In the genomic region with DNA sequence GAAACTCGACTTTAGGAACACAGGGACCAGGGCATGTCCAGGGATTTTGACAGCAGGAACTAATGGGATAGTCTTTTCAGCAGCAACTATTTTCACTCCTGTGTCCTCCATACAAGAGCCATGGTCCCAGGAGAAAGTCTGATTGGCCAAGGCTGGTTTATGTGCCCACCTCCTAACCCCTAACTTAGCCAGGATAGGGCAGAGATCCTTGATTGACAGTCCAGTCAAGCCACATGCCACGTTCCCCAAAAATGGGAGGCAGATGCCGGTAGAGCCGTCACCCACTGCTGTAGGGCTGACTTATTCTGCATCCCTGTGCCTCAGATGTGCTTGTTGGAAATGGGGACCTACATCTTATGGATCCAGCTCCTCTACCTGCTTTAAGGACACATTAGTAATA, we compare ENCODE assay signal across 19 cellular contexts. TPM values are rescaled to one million over a fixed set of nuclear protein-coding genes. Genes with fewer than 3 reads are reported as not detected.
DNase-seq lines count a peak whose midpoint lies in the region; ATAC-seq and TF ChIP-seq lines count a peak whose summit lies in the region.
"Had no signal": no experiment of that assay in that cellular context is flagged by ENCODE, and none has a peak within 500 bp of the region (broad histone marks: within the 10 kb centered on the region; RNA-seq: fewer than 3 reads in every experiment).

No MANE protein-coding gene starts in this region.

- H3K27ac ChIP-seq in SK-N-SH (ENCODE audit: low read depth in 2 of 2, low read length in 1 of 2) (no peak overlapping the region), RWPE2 (ENCODE audit: poor library complexity, severe bottlenecking) (no peak overlapping the region), ascending aorta (no peak overlapping the region)

- H2AFZ ChIP-seq in SK-N-SH (ENCODE audit: low read depth): no peak overlapping the region

- no peak for TF ChIP-seq RAD21 in SK-N-SH (IDR thresholded peaks at IDR 0.05; ENCODE audit: low read length)

- no peak for TF ChIP-seq EP300 in SK-N-SH (IDR thresholded peaks at IDR 0.05; ENCODE audit: borderline replicate concordance in 1 of 2, low read depth in 1 of 2, low read length in 1 of 2)

- H3K27me3 ChIP-seq in SK-N-SH (ENCODE audit: insufficient read depth) (no peaks in the 10 kb centered on the region), RWPE2 (ENCODE audit: insufficient read depth, poor library complexity, severe bottlenecking) (no peaks in the 10 kb centered on the region), ascending aorta (no peaks in the 10 kb centered on the region)
- H3K27me3 ChIP-seq: BE2C had no signal

- no peaks in the 10 kb centered on the region for H4K20me1 ChIP-seq in SK-N-SH (ENCODE audit: insufficient read depth)

- H3K4me3 ChIP-seq in SK-N-SH (ENCODE audit: low read depth in 2 of 2, low read length in 1 of 2) (no peak overlapping the region), RWPE2 (ENCODE audit: severe bottlenecking) (no peak overlapping the region), ascending aorta (no peak overlapping the region)

- H3K9me2 ChIP-seq in SK-N-SH: no peaks in the 10 kb centered on the region

- no peak overlapping the region for H3K9ac ChIP-seq in SK-N-SH

- no peaks in the 10 kb centered on the region for H3K4me1 ChIP-seq in SK-N-SH (ENCODE audit: control insufficient read depth in 1 of 2, insufficient read depth in 2 of 2, low read depth in 1 of 2, low read length in 1 of 2)
- no peaks in the 10 kb centered on the region for H3K4me1 ChIP-seq in RWPE2 (ENCODE audit: insufficient read depth, poor library complexity, severe bottlenecking)
- H3K4me1 ChIP-seq in ascending aorta: no peaks in the 10 kb centered on the region
- H3K4me1 ChIP-seq: BE2C had no signal

- intact Hi-C loops in ascending aorta (cut with DNase I): no loop called here

- WGBS in SK-N-SH (ENCODE audit: low lambda C conversion rate): 7% methylated on average over 1 of the region's 4 CpGs

- no peak for DNase-seq in SK-N-SH
- DNase-seq in HEK293T (ENCODE audit: extremely low spot score): peak; percentile 18
- no peak for DNase-seq in RWPE2 (ENCODE audit: low spot score)
- peak; percentile 58 for DNase-seq in iPS-NIHi7 (ENCODE audit: extremely low spot score)
- no peak for DNase-seq in DMS153 treated with DMSO at 0.1 percent for 48 hours (lab: John Stamatoyannopoulos, UW; ENCODE audit: unreplicated experiment)
- no peak for DNase-seq in ascending aorta (ENCODE audit: low spot score in 2 of 2)
- no peak for DNase-seq in NCI-H2196 treated with DMSO at 0.1 percent for 48 hours (lab: John Stamatoyannopoulos, UW; ENCODE audit: unreplicated experiment)
- DNase-seq: BE2C; CD4-positive, alpha-beta memory T cell; HFFc6; IMR-90; Kasumi-1; MM.1S; NCI-H1105; NCI-H1694 treated with DMSO at 0.1 percent for 48 hours; NCI-H2107; NCI-H2227 treated with DMSO at 0.1 percent for 48 hours; NCI-H510A treated with DMSO at 0.1 percent for 48 hours had no signal

- H3K4me2 ChIP-seq in SK-N-SH: no peak overlapping the region

- TF ChIP-seq CTCF in SK-N-SH (IDR thresholded peaks at IDR 0.05) (no peak), RWPE2 (IDR thresholded peaks at IDR 0.05; ENCODE audit: poor library complexity, severe bottlenecking) (no peak), ascending aorta (IDR thresholded peaks at IDR 0.05) (no peak)

- CTCF ChIA-PET in SK-N-SH (lab: Yijun Ruan, JAX): no interaction called here
- CTCF ChIA-PET in HEK293T (lab: Yijun Ruan, JAX): interaction anchor here (0.7 kb wide), 1 partner anchor 33 kb away, joined by 3 read pairs; no protein-coding TSS in a partner anchor

- H3K36me3 ChIP-seq in SK-N-SH (replicated peaks in 1 of 2; ENCODE audit: control insufficient read depth in 1 of 2, insufficient read depth in 2 of 2, low read length in 1 of 2) (peaks cover 0 to 4% of the 10 kb centered on the region in 2 experiments), RWPE2 (ENCODE audit: low read depth) (no peaks in the 10 kb centered on the region), ascending aorta (peaks cover 18 to 28% of the 10 kb centered on the region in 2 donors)
- H3K36me3 ChIP-seq: BE2C had no signal

- ATAC-seq in SK-N-SH treated with all-trans-retinoic acid at 6 μM for 48 hours (no peak), RWPE2 (ENCODE audit: low read depth) (peak; percentile 47; the same call in 2 of the 3 replicates)

- POLR2A ChIA-PET in SK-N-SH (lab: Yijun Ruan, JAX) (no interaction called here), HEK293T (lab: Yijun Ruan, JAX) (no interaction called here)

- H3K9me3 ChIP-seq in SK-N-SH (no peaks in the 10 kb centered on the region), RWPE2 (ENCODE audit: severe bottlenecking) (no peaks in the 10 kb centered on the region), ascending aorta (no peaks in the 10 kb centered on the region)
- H3K9me3 ChIP-seq: BE2C had no signal

- no peaks in the 10 kb centered on the region for H3K79me2 ChIP-seq in SK-N-SH (ENCODE audit: insufficient read depth)

- H3F3A ChIP-seq in SK-N-SH (replicated peaks; ENCODE audit: insufficient read depth): no peaks in the 10 kb centered on the region

TF ChIP-seq in SK-N-SH, 30 proteins besides CTCF, POLR2A, EP300 and RAD21:
- TF ChIP-seq FOSL2 (IDR thresholded peaks at IDR 0.05; ENCODE audit: borderline replicate concordance, low read depth): no peak
- TF ChIP-seq, protein P1, sequence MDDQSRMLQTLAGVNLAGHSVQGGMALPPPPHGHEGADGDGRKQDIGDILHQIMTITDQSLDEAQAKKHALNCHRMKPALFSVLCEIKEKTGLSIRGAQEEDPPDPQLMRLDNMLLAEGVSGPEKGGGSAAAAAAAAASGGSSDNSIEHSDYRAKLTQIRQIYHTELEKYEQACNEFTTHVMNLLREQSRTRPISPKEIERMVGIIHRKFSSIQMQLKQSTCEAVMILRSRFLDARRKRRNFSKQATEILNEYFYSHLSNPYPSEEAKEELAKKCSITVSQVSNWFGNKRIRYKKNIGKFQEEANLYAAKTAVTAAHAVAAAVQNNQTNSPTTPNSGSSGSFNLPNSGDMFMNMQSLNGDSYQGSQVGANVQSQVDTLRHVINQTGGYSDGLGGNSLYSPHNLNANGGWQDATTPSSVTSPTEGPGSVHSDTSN (IDR thresholded peaks at IDR 0.05): peak; percentile 27; the same call in 1 of the 2 replicates

TF ChIP-seq in SK-N-SH treated with all-trans-retinoic acid at 6 μM for 48 hours, 23 proteins besides CTCF, POLR2A, EP300 and RAD21 (continues in another document):
- TF ChIP-seq OSR1 (CRISPR knock-in tag; IDR thresholded peaks at IDR 0.05) (no peak), RARB (CRISPR knock-in tag; IDR thresholded peaks at IDR 0.05) (no peak), ESRRG (CRISPR knock-in tag; IDR thresholded peaks at IDR 0.05) (no peak), TOX (CRISPR knock-in tag; IDR thresholded peaks at IDR 0.05; ENCODE audit: borderline replicate concordance) (no peak), PPARA (CRISPR knock-in tag; IDR thresholded peaks at IDR 0.05; ENCODE audit: borderline replicate concordance) (no peak), ZFP30 (CRISPR knock-in tag; IDR thresholded peaks at IDR 0.05) (no peak), BACH2 (CRISPR knock-in tag; IDR thresholded peaks at IDR 0.05; ENCODE audit: borderline replicate concordance) (no peak)
- TF ChIP-seq, protein P2, sequence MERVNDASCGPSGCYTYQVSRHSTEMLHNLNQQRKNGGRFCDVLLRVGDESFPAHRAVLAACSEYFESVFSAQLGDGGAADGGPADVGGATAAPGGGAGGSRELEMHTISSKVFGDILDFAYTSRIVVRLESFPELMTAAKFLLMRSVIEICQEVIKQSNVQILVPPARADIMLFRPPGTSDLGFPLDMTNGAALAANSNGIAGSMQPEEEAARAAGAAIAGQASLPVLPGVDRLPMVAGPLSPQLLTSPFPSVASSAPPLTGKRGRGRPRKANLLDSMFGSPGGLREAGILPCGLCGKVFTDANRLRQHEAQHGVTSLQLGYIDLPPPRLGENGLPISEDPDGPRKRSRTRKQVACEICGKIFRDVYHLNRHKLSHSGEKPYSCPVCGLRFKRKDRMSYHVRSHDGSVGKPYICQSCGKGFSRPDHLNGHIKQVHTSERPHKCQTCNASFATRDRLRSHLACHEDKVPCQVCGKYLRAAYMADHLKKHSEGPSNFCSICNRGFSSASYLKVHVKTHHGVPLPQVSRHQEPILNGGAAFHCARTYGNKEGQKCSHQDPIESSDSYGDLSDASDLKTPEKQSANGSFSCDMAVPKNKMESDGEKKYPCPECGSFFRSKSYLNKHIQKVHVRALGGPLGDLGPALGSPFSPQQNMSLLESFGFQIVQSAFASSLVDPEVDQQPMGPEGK (CRISPR knock-in tag; IDR thresholded peaks at IDR 0.05; ENCODE audit: borderline replicate concordance): no peak

TF ChIP-seq in HEK293T, 16 proteins besides CTCF, POLR2A, EP300 and RAD21:
- TF ChIP-seq, protein P3, sequence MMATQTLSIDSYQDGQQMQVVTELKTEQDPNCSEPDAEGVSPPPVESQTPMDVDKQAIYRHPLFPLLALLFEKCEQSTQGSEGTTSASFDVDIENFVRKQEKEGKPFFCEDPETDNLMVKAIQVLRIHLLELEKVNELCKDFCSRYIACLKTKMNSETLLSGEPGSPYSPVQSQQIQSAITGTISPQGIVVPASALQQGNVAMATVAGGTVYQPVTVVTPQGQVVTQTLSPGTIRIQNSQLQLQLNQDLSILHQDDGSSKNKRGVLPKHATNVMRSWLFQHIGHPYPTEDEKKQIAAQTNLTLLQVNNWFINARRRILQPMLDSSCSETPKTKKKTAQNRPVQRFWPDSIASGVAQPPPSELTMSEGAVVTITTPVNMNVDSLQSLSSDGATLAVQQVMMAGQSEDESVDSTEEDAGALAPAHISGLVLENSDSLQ (IDR thresholded peaks at IDR 0.05): peak; percentile 94
- no peak for TF ChIP-seq L3MBTL2 (conservative IDR thresholded peaks at IDR 0.05)
- TF ChIP-seq TARDBP (IDR thresholded peaks at IDR 0.05): no peak
- TF ChIP-seq ZNF384 (IDR thresholded peaks at IDR 0.05): no peak
- no peak for TF ChIP-seq LEF1 (IDR thresholded peaks at IDR 0.05; ENCODE audit: borderline replicate concordance)

RNA-seq across cellular contexts. Expression of a gene that starts 22.3 kb away (rescaled TPM):
- polyA plus RNA-seq in SK-N-SH (2012; rRNA removed): 12.6 and 14.1 TPM in 2 replicates
- 8.9 and 10.7 TPM in 2 replicates for polyA plus RNA-seq in SK-N-SH (2012; cell fraction: cytosol; rRNA removed)
- polyA plus RNA-seq in SK-N-SH (2012; cell fraction: nucleus; rRNA removed): 13.8 and 17.0 TPM in 2 replicates
- 13.1 TPM for total RNA-seq in ascending aorta
- total RNA-seq: CD4-positive, alpha-beta memory T cell had no signal
- polyA plus RNA-seq: CD4-positive, alpha-beta memory T cell had no signal

RNA-seq across cellular contexts. Expression of a gene that starts 42.5 kb away (rescaled TPM):
- polyA plus RNA-seq in SK-N-SH (2012; rRNA removed): 5.4 and 5.5 TPM in 2 replicates
- polyA plus RNA-seq in SK-N-SH (2012; cell fraction: cytosol; rRNA removed): 5.6 and 6.5 TPM in 2 replicates
- polyA plus RNA-seq in SK-N-SH (2012; cell fraction: nucleus; rRNA removed): 3.5 TPM in 2 replicates
- 30.8 TPM for total RNA-seq in ascending aorta

Comparison
In these comparisons a context has a peak if more than half of its experiments do, and no peak if none do; other contexts are left out.
1. DNase-seq: peak in HEK293T (single experiment) and iPS-NIHi7 (single experiment); none in SK-N-SH (single experiment), RWPE2 (single experiment), DMS153 treated with DMSO at 0.1 percent for 48 hours (single experiment), ascending aorta (0 of 2) and NCI-H2196 treated with DMSO at 0.1 percent for 48 hours (single experiment).